In genomic region chr19:3426433-3426832, GRCh38 we compare ENCODE assay signal across 1 cellular context.
TF ChIP-seq lines count a peak whose summit lies in the region.

No MANE protein-coding gene starts in this region.

TF ChIP-seq in IMR-90, 13 proteins besides CTCF, POLR2A, EP300 and RAD21:
- TF ChIP-seq BHLHE40 (IDR thresholded peaks at IDR 0.05; ENCODE audit: low read depth, low read length): no peak
- no peak for TF ChIP-seq NFE2L2 (IDR thresholded peaks at IDR 0.05; ENCODE audit: low read depth, low read length)
- TF ChIP-seq CEBPB (IDR thresholded peaks at IDR 0.05; ENCODE audit: low read depth, low read length): no peak
- no peak for TF ChIP-seq ELK1 (IDR thresholded peaks at IDR 0.05; ENCODE audit: borderline replicate concordance, low read depth, low read length)
- TF ChIP-seq SMC3 (IDR thresholded peaks at IDR 0.05; ENCODE audit: low read depth, low read length): no peak
- no peak for TF ChIP-seq RFX5 (IDR thresholded peaks at IDR 0.05; ENCODE audit: low read depth, low read length)
- TF ChIP-seq MXI1 (IDR thresholded peaks at IDR 0.05; ENCODE audit: borderline replicate concordance, low read depth, low read length): no peak
- TF ChIP-seq CHD1 (IDR thresholded peaks at IDR 0.05; ENCODE audit: low read depth, low read length): no peak
- TF ChIP-seq MAZ (IDR thresholded peaks at IDR 0.05; ENCODE audit: borderline replicate concordance, low read depth, low read length): no peak
- TF ChIP-seq MAFK (IDR thresholded peaks at IDR 0.05; ENCODE audit: low read depth, low read length): no peak
- no peak for TF ChIP-seq RCOR1 (IDR thresholded peaks at IDR 0.05; ENCODE audit: insufficient replicate concordance, low read length)
- TF ChIP-seq USF2 (IDR thresholded peaks at IDR 0.05; ENCODE audit: low read depth, low read length): no peak
- TF ChIP-seq FOS (IDR thresholded peaks at IDR 0.05; ENCODE audit: low read depth, low read length): no peak
